2 cellular contexts compared by ENCODE assay signal in genomic region chr14:73888971-73889370, GRCh38.
TF ChIP-seq lines count a peak whose summit lies in the region.

No MANE protein-coding gene starts in this region.

TF ChIP-seq in SK-N-SH, 30 proteins besides CTCF, POLR2A, EP300 and RAD21 (continued from another document):
- TF ChIP-seq REST (IDR thresholded peaks at IDR 0.05; ENCODE audit: low read depth, low read length) (no peak), ELF1 (IDR thresholded peaks at IDR 0.05) (no peak), RXRA (IDR thresholded peaks at IDR 0.05; ENCODE audit: borderline replicate concordance, low read depth) (no peak), GATA2 (CRISPR knock-in tag; IDR thresholded peaks at IDR 0.05) (no peak)

TF ChIP-seq in SK-N-SH treated with all-trans-retinoic acid at 6 μM for 48 hours, 23 proteins besides CTCF, POLR2A, EP300 and RAD21 (continued from another document):
- no peak for TF ChIP-seq PATZ1 (CRISPR knock-in tag; IDR thresholded peaks at IDR 0.05; ENCODE audit: borderline replicate concordance)
- no peak for TF ChIP-seq RARB (CRISPR knock-in tag; IDR thresholded peaks at IDR 0.05)
- TF ChIP-seq TCF4 (CRISPR knock-in tag; IDR thresholded peaks at IDR 0.05; ENCODE audit: borderline replicate concordance): no peak
- TF ChIP-seq CSDC2 (CRISPR knock-in tag; IDR thresholded peaks at IDR 0.05): no peak
- no peak for TF ChIP-seq ISL1 (CRISPR knock-in tag; IDR thresholded peaks at IDR 0.05)
- no peak for TF ChIP-seq TOX (CRISPR knock-in tag; IDR thresholded peaks at IDR 0.05; ENCODE audit: borderline replicate concordance)
- TF ChIP-seq ZFP3 (CRISPR knock-in tag; IDR thresholded peaks at IDR 0.05): no peak
- no peak for TF ChIP-seq ZC3H10 (CRISPR knock-in tag; IDR thresholded peaks at IDR 0.05)
- no peak for TF ChIP-seq SNAI2 (CRISPR knock-in tag; IDR thresholded peaks at IDR 0.05)
TF ChIP-seq in SK-N-SH treated with all-trans-retinoic acid at 6 μM for 48 hours: peak in this region for 0.
